Comparison of ENCODE assay signal across 1 cellular context in the genomic region with DNA sequence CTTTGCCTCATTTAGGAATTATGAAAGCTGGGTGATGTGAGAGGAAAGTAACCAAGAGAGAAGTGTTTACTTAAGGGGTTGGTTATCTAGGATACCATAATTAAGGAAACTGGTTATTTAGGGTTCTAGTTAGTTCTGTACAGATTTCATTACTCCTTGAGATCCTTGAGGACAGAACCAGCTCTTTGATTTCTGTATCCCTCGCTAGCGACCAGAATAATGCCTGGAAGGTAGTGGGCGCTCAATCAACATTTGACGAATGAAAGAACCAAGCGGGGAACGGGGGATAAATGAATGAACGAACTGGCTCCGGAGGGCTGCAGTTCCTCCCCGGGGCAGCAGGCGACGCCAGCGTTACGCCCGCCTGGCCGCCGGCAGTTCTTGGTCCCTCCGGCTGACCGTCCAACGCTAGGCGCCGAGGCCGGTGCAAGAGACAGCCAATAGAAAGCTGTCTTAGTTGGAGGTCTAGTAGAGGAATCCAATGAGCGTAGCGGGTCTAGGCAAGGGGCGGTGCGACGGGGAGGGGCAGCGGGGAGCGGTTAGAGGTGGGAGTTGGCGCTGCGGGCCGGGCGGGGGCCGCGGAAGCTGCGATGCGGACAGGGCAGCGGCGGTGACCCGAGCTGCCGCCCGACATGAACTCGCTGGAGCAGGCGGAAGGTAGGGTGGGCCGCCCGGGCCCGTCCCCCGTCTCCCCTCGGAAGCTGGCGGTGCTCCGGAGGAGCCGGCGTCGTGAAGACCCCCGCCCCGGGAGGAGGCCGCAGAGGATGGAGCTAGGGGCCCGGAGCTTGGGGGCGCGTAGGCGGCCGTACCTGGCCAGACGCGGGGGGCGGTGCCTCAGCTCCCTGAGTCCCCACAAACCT.
TF ChIP-seq lines count a peak whose summit lies in the region.

A gene with protein sequence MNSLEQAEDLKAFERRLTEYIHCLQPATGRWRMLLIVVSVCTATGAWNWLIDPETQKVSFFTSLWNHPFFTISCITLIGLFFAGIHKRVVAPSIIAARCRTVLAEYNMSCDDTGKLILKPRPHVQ (plus strand): TSS at position 542 of the 860 bp plus-strand sequence. CDS start 91 bp downstream, at position 633.

TF ChIP-seq in HEK293, 187 proteins besides CTCF, POLR2A, EP300 and RAD21 (continued from another document and continues in another):
- TF ChIP-seq, protein P1, sequence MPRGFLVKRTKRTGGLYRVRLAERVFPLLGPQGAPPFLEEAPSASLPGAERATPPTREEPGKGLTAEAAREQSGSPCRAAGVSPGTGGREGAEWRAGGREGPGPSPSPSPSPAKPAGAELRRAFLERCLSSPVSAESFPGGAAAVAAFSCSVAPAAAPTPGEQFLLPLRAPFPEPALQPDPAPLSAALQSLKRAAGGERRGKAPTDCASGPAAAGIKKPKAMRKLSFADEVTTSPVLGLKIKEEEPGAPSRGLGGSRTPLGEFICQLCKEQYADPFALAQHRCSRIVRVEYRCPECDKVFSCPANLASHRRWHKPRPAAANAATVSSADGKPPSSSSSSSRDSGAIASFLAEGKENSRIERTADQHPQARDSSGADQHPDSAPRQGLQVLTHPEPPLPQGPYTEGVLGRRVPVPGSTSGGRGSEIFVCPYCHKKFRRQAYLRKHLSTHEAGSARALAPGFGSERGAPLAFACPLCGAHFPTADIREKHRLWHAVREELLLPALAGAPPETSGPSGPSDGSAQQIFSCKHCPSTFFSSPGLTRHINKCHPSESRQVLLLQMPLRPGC (tag by site-specific recombination; IDR thresholded peaks at IDR 0.05), result 0 out of 2 replicates have a peak, but pooled peaks have one; percentile 25
- TF ChIP-seq, protein P2, sequence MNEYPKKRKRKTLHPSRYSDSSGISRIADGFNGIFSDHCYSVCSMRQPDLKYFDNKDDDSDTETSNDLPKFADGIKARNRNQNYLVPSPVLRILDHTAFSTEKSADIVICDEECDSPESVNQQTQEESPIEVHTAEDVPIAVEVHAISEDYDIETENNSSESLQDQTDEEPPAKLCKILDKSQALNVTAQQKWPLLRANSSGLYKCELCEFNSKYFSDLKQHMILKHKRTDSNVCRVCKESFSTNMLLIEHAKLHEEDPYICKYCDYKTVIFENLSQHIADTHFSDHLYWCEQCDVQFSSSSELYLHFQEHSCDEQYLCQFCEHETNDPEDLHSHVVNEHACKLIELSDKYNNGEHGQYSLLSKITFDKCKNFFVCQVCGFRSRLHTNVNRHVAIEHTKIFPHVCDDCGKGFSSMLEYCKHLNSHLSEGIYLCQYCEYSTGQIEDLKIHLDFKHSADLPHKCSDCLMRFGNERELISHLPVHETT (tag by site-specific recombination; IDR thresholded peaks at IDR 0.05), result no peak
- TF ChIP-seq ZSCAN30 (tag by site-specific recombination; IDR thresholded peaks at IDR 0.05) (peak; percentile 17; the same call in 1 of the 2 replicates), ZNF174 (tag by site-specific recombination; IDR thresholded peaks at IDR 0.05) (no peak), SP7 (tag by site-specific recombination; IDR thresholded peaks at IDR 0.05) (peak; percentile 64; the same call in 1 of the 2 replicates), ZNF596 (tag by site-specific recombination; IDR thresholded peaks at IDR 0.05) (no peak), ZNF792 (tag by site-specific recombination; IDR thresholded peaks at IDR 0.05) (no peak), ZNF391 (tag by site-specific recombination; IDR thresholded peaks at IDR 0.05; ENCODE audit: borderline replicate concordance, low read depth) (no peak), REPIN1 (tag by site-specific recombination; IDR thresholded peaks at IDR 0.05; ENCODE audit: low read depth) (0 out of 2 replicates have a peak, but pooled peaks have one; percentile 10), ZIC2 (tag by site-specific recombination; IDR thresholded peaks at IDR 0.05) (peak; percentile 24; the same call in 1 of the 2 replicates), ZNF341 (tag by site-specific recombination; IDR thresholded peaks at IDR 0.05; ENCODE audit: low read depth) (peak; percentile 86), MYNN (tag by site-specific recombination; IDR thresholded peaks at IDR 0.05; ENCODE audit: borderline replicate concordance) (no peak), ZNF239 (tag by site-specific recombination; IDR thresholded peaks at IDR 0.05) (no peak), KLF1 (tag by site-specific recombination; IDR thresholded peaks at IDR 0.05) (peak; percentile 82), ZNF266 (tag by site-specific recombination; IDR thresholded peaks at IDR 0.05; ENCODE audit: low read depth) (no peak), KLF8 (tag by site-specific recombination; IDR thresholded peaks at IDR 0.05) (peak; percentile 94), ZNF416 (tag by site-specific recombination; IDR thresholded peaks at IDR 0.05) (no peak), ZNF169 (tag by site-specific recombination; IDR thresholded peaks at IDR 0.05) (no peak), ZNF654 (tag by site-specific recombination; IDR thresholded peaks at IDR 0.05; ENCODE audit: low read depth) (peak; percentile 81), ZFP69B (tag by site-specific recombination; IDR thresholded peaks at IDR 0.05) (no peak), ZFHX2 (tag by site-specific recombination; conservative IDR thresholded peaks at IDR 0.05) (peak; percentile 84), ZNF664 (tag by site-specific recombination; IDR thresholded peaks at IDR 0.05) (no peak), ZNF560 (tag by site-specific recombination; IDR thresholded peaks at IDR 0.05; ENCODE audit: borderline replicate concordance) (no peak), SP2 (tag by site-specific recombination; IDR thresholded peaks at IDR 0.05) (peak; percentile 95), ZBTB21 (tag by site-specific recombination; IDR thresholded peaks at IDR 0.05) (no peak), BCL11A (tag by site-specific recombination; IDR thresholded peaks at IDR 0.05; ENCODE audit: low read depth) (no peak), EGR2 (tag by site-specific recombination; IDR thresholded peaks at IDR 0.05; ENCODE audit: low read depth) (peak; percentile 81), SCRT1 (tag by site-specific recombination; IDR thresholded peaks at IDR 0.05; ENCODE audit: borderline replicate concordance) (no peak), ZNF324 (tag by site-specific recombination; IDR thresholded peaks at IDR 0.05) (peak; percentile 67; the same call in 1 of the 2 replicates), TRIM28 (IDR thresholded peaks at IDR 0.05; ENCODE audit: borderline replicate concordance, low read length) (0 out of 2 replicates have a peak, but pooled peaks have one; percentile 41), ZNF561 (tag by site-specific recombination; IDR thresholded peaks at IDR 0.05; ENCODE audit: borderline replicate concordance) (0 out of 2 replicates have a peak, but pooled peaks have one; percentile 37), ZSCAN23 (tag by site-specific recombination; IDR thresholded peaks at IDR 0.05) (no peak), ZNF785 (tag by site-specific recombination; IDR thresholded peaks at IDR 0.05) (no peak), SCRT2 (tag by site-specific recombination; IDR thresholded peaks at IDR 0.05) (no peak), GLIS1 (tag by site-specific recombination; IDR thresholded peaks at IDR 0.05) (no peak), KLF7 (tag by site-specific recombination; IDR thresholded peaks at IDR 0.05; ENCODE audit: borderline replicate concordance) (peak; percentile 57; the same call in 1 of the 2 replicates), ZNF548 (tag by site-specific recombination; IDR thresholded peaks at IDR 0.05) (no peak), ZNF629 (tag by site-specific recombination; IDR thresholded peaks at IDR 0.05) (peak; percentile 54; the same call in 1 of the 2 replicates)
- TF ChIP-seq, protein P3, sequence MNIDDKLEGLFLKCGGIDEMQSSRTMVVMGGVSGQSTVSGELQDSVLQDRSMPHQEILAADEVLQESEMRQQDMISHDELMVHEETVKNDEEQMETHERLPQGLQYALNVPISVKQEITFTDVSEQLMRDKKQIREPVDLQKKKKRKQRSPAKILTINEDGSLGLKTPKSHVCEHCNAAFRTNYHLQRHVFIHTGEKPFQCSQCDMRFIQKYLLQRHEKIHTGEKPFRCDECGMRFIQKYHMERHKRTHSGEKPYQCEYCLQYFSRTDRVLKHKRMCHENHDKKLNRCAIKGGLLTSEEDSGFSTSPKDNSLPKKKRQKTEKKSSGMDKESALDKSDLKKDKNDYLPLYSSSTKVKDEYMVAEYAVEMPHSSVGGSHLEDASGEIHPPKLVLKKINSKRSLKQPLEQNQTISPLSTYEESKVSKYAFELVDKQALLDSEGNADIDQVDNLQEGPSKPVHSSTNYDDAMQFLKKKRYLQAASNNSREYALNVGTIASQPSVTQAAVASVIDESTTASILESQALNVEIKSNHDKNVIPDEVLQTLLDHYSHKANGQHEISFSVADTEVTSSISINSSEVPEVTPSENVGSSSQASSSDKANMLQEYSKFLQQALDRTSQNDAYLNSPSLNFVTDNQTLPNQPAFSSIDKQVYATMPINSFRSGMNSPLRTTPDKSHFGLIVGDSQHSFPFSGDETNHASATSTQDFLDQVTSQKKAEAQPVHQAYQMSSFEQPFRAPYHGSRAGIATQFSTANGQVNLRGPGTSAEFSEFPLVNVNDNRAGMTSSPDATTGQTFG (tag by site-specific recombination; IDR thresholded peaks at IDR 0.05; ENCODE audit: borderline replicate concordance), result no peak
- TF ChIP-seq, protein P4, sequence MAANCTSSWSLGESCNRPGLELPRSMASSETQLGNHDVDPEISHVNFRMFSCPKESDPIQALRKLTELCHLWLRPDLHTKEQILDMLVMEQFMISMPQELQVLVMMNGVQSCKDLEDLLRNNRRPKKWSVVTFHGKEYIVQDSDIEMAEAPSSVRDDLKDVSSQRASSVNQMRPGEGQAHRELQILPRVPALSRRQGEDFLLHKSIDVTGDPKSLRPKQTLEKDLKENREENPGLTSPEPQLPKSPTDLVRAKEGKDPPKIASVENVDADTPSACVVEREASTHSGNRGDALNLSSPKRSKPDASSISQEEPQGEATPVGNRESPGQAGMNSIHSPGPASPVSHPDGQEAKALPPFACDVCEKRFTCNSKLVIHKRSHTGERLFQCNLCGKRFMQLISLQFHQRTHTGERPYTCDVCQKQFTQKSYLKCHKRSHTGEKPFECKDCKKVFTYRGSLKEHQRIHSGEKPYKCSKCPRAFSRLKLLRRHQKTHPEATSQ (tag by site-specific recombination; IDR thresholded peaks at IDR 0.05), result no peak
- TF ChIP-seq, protein P5, sequence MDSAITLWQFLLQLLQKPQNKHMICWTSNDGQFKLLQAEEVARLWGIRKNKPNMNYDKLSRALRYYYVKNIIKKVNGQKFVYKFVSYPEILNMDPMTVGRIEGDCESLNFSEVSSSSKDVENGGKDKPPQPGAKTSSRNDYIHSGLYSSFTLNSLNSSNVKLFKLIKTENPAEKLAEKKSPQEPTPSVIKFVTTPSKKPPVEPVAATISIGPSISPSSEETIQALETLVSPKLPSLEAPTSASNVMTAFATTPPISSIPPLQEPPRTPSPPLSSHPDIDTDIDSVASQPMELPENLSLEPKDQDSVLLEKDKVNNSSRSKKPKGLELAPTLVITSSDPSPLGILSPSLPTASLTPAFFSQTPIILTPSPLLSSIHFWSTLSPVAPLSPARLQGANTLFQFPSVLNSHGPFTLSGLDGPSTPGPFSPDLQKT (IDR thresholded peaks at IDR 0.05; ENCODE audit: borderline replicate concordance, low read depth, low read length), result no peak
- TF ChIP-seq, protein P6, sequence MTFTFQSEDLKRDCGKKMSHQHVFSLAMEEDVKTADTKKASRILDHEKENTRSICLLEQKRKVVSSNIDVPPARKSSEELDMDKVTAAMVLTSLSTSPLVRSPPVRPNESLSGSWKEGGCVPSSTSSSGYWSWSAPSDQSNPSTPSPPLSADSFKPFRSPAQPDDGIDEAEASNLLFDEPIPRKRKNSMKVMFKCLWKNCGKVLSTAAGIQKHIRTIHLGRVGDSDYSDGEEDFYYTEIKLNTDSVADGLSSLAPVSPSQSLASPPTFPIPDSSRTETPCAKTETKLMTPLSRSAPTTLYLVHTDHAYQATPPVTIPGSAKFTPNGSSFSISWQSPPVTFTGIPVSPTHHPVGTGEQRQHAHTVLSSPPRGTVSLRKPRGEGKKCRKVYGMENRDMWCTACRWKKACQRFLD (tag by site-specific recombination; IDR thresholded peaks at IDR 0.05), result no peak
- TF ChIP-seq, protein P7, sequence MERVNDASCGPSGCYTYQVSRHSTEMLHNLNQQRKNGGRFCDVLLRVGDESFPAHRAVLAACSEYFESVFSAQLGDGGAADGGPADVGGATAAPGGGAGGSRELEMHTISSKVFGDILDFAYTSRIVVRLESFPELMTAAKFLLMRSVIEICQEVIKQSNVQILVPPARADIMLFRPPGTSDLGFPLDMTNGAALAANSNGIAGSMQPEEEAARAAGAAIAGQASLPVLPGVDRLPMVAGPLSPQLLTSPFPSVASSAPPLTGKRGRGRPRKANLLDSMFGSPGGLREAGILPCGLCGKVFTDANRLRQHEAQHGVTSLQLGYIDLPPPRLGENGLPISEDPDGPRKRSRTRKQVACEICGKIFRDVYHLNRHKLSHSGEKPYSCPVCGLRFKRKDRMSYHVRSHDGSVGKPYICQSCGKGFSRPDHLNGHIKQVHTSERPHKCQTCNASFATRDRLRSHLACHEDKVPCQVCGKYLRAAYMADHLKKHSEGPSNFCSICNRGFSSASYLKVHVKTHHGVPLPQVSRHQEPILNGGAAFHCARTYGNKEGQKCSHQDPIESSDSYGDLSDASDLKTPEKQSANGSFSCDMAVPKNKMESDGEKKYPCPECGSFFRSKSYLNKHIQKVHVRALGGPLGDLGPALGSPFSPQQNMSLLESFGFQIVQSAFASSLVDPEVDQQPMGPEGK (tag by site-specific recombination; IDR thresholded peaks at IDR 0.05), result peak; percentile 98
- TF ChIP-seq, protein P8, sequence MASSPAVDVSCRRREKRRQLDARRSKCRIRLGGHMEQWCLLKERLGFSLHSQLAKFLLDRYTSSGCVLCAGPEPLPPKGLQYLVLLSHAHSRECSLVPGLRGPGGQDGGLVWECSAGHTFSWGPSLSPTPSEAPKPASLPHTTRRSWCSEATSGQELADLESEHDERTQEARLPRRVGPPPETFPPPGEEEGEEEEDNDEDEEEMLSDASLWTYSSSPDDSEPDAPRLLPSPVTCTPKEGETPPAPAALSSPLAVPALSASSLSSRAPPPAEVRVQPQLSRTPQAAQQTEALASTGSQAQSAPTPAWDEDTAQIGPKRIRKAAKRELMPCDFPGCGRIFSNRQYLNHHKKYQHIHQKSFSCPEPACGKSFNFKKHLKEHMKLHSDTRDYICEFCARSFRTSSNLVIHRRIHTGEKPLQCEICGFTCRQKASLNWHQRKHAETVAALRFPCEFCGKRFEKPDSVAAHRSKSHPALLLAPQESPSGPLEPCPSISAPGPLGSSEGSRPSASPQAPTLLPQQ (tag by site-specific recombination; IDR thresholded peaks at IDR 0.05), result peak; percentile 63; the same call in 1 of the 2 replicates
- TF ChIP-seq, protein P9, sequence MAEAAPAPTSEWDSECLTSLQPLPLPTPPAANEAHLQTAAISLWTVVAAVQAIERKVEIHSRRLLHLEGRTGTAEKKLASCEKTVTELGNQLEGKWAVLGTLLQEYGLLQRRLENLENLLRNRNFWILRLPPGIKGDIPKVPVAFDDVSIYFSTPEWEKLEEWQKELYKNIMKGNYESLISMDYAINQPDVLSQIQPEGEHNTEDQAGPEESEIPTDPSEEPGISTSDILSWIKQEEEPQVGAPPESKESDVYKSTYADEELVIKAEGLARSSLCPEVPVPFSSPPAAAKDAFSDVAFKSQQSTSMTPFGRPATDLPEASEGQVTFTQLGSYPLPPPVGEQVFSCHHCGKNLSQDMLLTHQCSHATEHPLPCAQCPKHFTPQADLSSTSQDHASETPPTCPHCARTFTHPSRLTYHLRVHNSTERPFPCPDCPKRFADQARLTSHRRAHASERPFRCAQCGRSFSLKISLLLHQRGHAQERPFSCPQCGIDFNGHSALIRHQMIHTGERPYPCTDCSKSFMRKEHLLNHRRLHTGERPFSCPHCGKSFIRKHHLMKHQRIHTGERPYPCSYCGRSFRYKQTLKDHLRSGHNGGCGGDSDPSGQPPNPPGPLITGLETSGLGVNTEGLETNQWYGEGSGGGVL (tag by site-specific recombination; IDR thresholded peaks at IDR 0.05), result peak; percentile 44; the same call in 1 of the 2 replicates
